In genomic region chr17:781920-782731, GRCh38 we compare ENCODE assay signal across 8 cellular contexts. TPM values are rescaled to one million over a fixed set of nuclear protein-coding genes. Genes with fewer than 3 reads are reported as not detected.
DNase-seq lines count a peak whose midpoint lies in the region; ATAC-seq and TF ChIP-seq lines count a peak whose summit lies in the region.

A gene with protein sequence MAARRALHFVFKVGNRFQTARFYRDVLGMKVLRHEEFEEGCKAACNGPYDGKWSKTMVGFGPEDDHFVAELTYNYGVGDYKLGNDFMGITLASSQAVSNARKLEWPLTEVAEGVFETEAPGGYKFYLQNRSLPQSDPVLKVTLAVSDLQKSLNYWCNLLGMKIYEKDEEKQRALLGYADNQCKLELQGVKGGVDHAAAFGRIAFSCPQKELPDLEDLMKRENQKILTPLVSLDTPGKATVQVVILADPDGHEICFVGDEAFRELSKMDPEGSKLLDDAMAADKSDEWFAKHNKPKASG (minus strand): TSS chr17:782280. CDS start chr17:782255, 25 bp downstream.
Gene MRM3, plus strand, starts transcription at chr17:782353. Its CDS starts 26 bp downstream, at chr17:782379.

- DNase-seq in COLO668 (lab: John Stamatoyannopoulos, UW; ENCODE audit: unreplicated experiment) (peak; percentile 85), HS-5 (ENCODE audit: low read depth) (peak; percentile 61), NOMO-1 treated with dmso at 0.1 percent for 144 hours (lab: John Stamatoyannopoulos, UW; ENCODE audit: unreplicated experiment) (peak; percentile 54), mesothelial cell of epicardium (ENCODE audit: low spot score in 2 of 2, unreplicated experiment in 2 of 2) (peak; percentile 87 to 98)
- peak; percentile 74 for DNase-seq in activated CD8-positive, alpha-beta memory T cell treated with anti-CD3 and anti-CD28 coated beads, Interleukin-2, amount 50 U/mL, for 1 hour (ENCODE audit: extremely low read depth)
- peak; percentile 86 to 92 for DNase-seq in stimulated activated CD8-positive, alpha-beta memory T cell treated with anti-CD3 and anti-CD28 coated beads, Interleukin-15, amount 100 ng/mL, for 4 hours (ENCODE audit: low read depth in 2 of 2)

- peak; percentile 29 for ATAC-seq in GM19468 (IDR thresholded peaks at IDR 0.05; ENCODE audit: extremely low read depth, unreplicated experiment)

- peak; percentile 40 for TF ChIP-seq CTCF in mesothelial cell of epicardium (IDR thresholded peaks at IDR 0.05; ENCODE audit: unreplicated experiment)

- H3K27me3 Mint-ChIP-seq in mesothelial cell of epicardium (ENCODE audit: low read depth) = no peaks in the 10 kb centered on the region

- peaks cover 3% of the 10 kb centered on the region for H3K36me3 Mint-ChIP-seq in mesothelial cell of epicardium

- peaks cover 25% of the 10 kb centered on the region for H3K4me1 Mint-ChIP-seq in mesothelial cell of epicardium

- H3K9me3 Mint-ChIP-seq in mesothelial cell of epicardium = no peaks in the 10 kb centered on the region

- in situ Hi-C loops in endometrial microvascular endothelial cells (cut with HindIII; ENCODE audit: inconsistent ontology term, low pct_unique_long_range_greater_than_20kb, low sequenced_read_pairs) = loop anchor here (25.0 kb wide), 1 partner anchor 180 kb away; no protein-coding TSS in a partner anchor

- H3K27ac Mint-ChIP-seq in mesothelial cell of epicardium = peak within 1 kb of the TSS; percentile 98

- H3K4me3 Mint-ChIP-seq in mesothelial cell of epicardium = peak within 1 kb of the TSS; percentile 99

RNA-seq across cellular contexts. Expression of the first gene that starts in this region (rescaled TPM):
- 73.4 TPM for total RNA-seq in endometrial microvascular endothelial cells (ENCODE audit: inconsistent ontology term)
- 72.1 to 77.2 TPM (median 76.9 TPM) in 3 replicates for total RNA-seq in mesothelial cell of epicardium

RNA-seq across cellular contexts. Expression of gene MRM3, which starts in this region (rescaled TPM):
- total RNA-seq in endometrial microvascular endothelial cells (ENCODE audit: inconsistent ontology term) (29.4 TPM), mesothelial cell of epicardium (13.5 to 18.9 TPM (median 16.5 TPM) in 3 replicates)

Comparison
In these comparisons a context has a peak if more than half of its experiments do, and no peak if none do; other contexts are left out.
1. Peak in every context shown above with its lines: DNase-seq and ATAC-seq.